In genomic region chr3:16513141-16514020, GRCh38 we compare ENCODE assay signal across 8 cellular contexts. TPM values are rescaled to one million over a fixed set of nuclear protein-coding genes. Genes with fewer than 3 reads are reported as not detected.
DNase-seq lines count a peak whose midpoint lies in the region; ATAC-seq and TF ChIP-seq lines count a peak whose summit lies in the region.

TSS of gene RFTN1 (minus strand) at chr3:16513699. CDS start at chr3:16493869, 19,830 bp downstream.

- intact Hi-C loops in HCT116 (cut with micrococcal nuclease): no loop called here
- intact Hi-C loops in left ventricle myocardium inferior (cut with micrococcal nuclease): loop anchor here (10.0 kb wide), 1 partner anchor 139 kb away; no protein-coding TSS in a partner anchor
- intact Hi-C loops in psoas muscle (cut with DNase I): loop anchor here in 1 of 2 donors (2.0 to 5.0 kb wide), 2 partner anchors 116 to 225 kb away; no protein-coding TSS in a partner anchor

- H3K27ac Mint-ChIP-seq in activated naive CD8-positive, alpha-beta T cell treated with anti-CD3 and anti-CD28 coated beads, Interleukin-2, amount 10 ng/mL, durations not matched to agents 7 days and 5 days: peak within 1 kb of the TSS; percentile 87

- peak within 1 kb of the TSS; percentile 95 for H3K4me2 ChIP-seq in HCT116 (ENCODE audit: low read length)

- CTCF ChIA-PET in HCT116 (lab: Charles Lee): no interaction called here

- peak within 1 kb of the TSS; percentile 26; the same call in 1 of the 2 replicates for H3K27ac ChIP-seq in HCT116 (ENCODE audit: low read depth, low read length)
- peak within 1 kb of the TSS; percentile 91 for H3K27ac ChIP-seq in left ventricle myocardium inferior (replicated peaks)
- H3K27ac ChIP-seq in psoas muscle: peak within 1 kb of the TSS; percentile 76

- RAD21 ChIA-PET in HCT116 (lab: Charles Lee; ENCODE audit: low non-redundant PET in 1 of 2, low total read pairs in 2 of 2, uncharacterized antibody in 2 of 2, unreplicated experiment in 2 of 2): no interaction called here

- no peaks in the 10 kb centered on the region for H3K9me3 Mint-ChIP-seq in activated naive CD8-positive, alpha-beta T cell treated with anti-CD3 and anti-CD28 coated beads, Interleukin-2, amount 10 ng/mL, durations not matched to agents 7 days and 5 days

- H3K27me3 ChIP-seq in HCT116 (ENCODE audit: insufficient read depth, low read length) (0 out of 2 replicates have a peak, but pooled peaks cover 11% of the 10 kb centered on the region), left ventricle myocardium inferior (ENCODE audit: low read depth) (no peaks in the 10 kb centered on the region), psoas muscle (ENCODE audit: insufficient read depth in 3 of 3, low read length in 2 of 3) (no peaks in the 10 kb centered on the region)

- 2 to 4% (median 2%) methylated on average over 71 to 92 of the region's 92 CpGs for WGBS in psoas muscle, 3 donors

- ATAC-seq in HCT116: peak; percentile 77
- ATAC-seq in activated naive CD8-positive, alpha-beta T cell treated with anti-CD3 and anti-CD28 coated beads, Interleukin-2, amount 10 ng/mL, durations not matched to agents 7 days and 5 days (ENCODE audit: low read depth): peak; percentile 28
- ATAC-seq in psoas muscle: peak; percentile 27 to 51 (median 31)

- no peaks in the 10 kb centered on the region for H3K36me3 ChIP-seq in HCT116 (ENCODE audit: control insufficient read depth in 1 of 2, insufficient read depth in 2 of 2, low read length in 2 of 2)
- no peaks in the 10 kb centered on the region for H3K36me3 ChIP-seq in left ventricle myocardium inferior
- no peaks in the 10 kb centered on the region for H3K36me3 ChIP-seq in psoas muscle (ENCODE audit: insufficient read depth in 1 of 2, low read depth in 1 of 2)

- TF ChIP-seq CTCF in HCT116 (IDR thresholded peaks at IDR 0.05 in 2 of 3, conservative IDR thresholded peaks at IDR 0.05 in 1 of 3; ENCODE audit: borderline replicate concordance in 1 of 3, insufficient read depth in 1 of 3, low read depth in 2 of 3, low read length in 2 of 3): 0 out of 6 replicates have a peak, but pooled peaks of 1 of the 3 experiments have one; percentile 2
- no peak for TF ChIP-seq CTCF in left ventricle myocardium inferior (IDR thresholded peaks at IDR 0.05; ENCODE audit: borderline replicate concordance)
- TF ChIP-seq CTCF in psoas muscle (IDR thresholded peaks at IDR 0.05): no peak

- no peak for TF ChIP-seq RAD21 in HCT116 (IDR thresholded peaks at IDR 0.05; ENCODE audit: low read depth)

- H3K4me1 ChIP-seq in HCT116 (ENCODE audit: control insufficient read depth in 1 of 2, insufficient read depth in 2 of 2, low read length in 2 of 2) (peaks cover 0 to 12% of the 10 kb centered on the region in 2 experiments; a peak in 2 of 4 replicates), left ventricle myocardium inferior (peaks cover 96% of the 10 kb centered on the region), psoas muscle (peaks cover 46% of the 10 kb centered on the region)

- H2AFZ ChIP-seq in HCT116 (ENCODE audit: low read depth, low read length, poor library complexity, severe bottlenecking): peak within 1 kb of the TSS; percentile 94

- DNase-seq in AG20443 (ENCODE audit: low spot score) (peak; percentile 87), HCT116 (ENCODE audit: low read depth, low spot score) (no peak), T follicular helper cell (ENCODE audit: low read depth) (peak; percentile 25), left ventricle myocardium inferior (peak; percentile 64), psoas muscle (peak; percentile 56 to 74), NCI-H1694 (lab: John Stamatoyannopoulos, UW) (no peak), inferior parietal cortex (ENCODE audit: extremely low spot score) (no peak)
- peak; percentile 73 for DNase-seq in activated naive CD8-positive, alpha-beta T cell treated with anti-CD3 and anti-CD28 coated beads, Interleukin-2, amount 10 ng/mL, durations not matched to agents 7 days and 5 days

- no peaks in the 10 kb centered on the region for H4K20me1 ChIP-seq in HCT116 (ENCODE audit: insufficient read depth)

- BruUV-seq in HCT116 (replicated peaks; lab: Mats Ljungman, UMichigan): no TSS peak

- peaks cover 60% of the 10 kb centered on the region for H3K4me1 Mint-ChIP-seq in activated naive CD8-positive, alpha-beta T cell treated with anti-CD3 and anti-CD28 coated beads, Interleukin-2, amount 10 ng/mL, durations not matched to agents 7 days and 5 days

- H3K36me3 Mint-ChIP-seq in activated naive CD8-positive, alpha-beta T cell treated with anti-CD3 and anti-CD28 coated beads, Interleukin-2, amount 10 ng/mL, durations not matched to agents 7 days and 5 days: peaks cover 7% of the 10 kb centered on the region

- H3K4me3 ChIP-seq in HCT116 (replicated peaks in 1 of 2; ENCODE audit: low read depth in 1 of 2, low read length in 2 of 2) (peak within 1 kb of the TSS; percentile 56 to 72), left ventricle myocardium inferior (peak within 1 kb of the TSS; percentile 82), psoas muscle (peak within 1 kb of the TSS; percentile 69)

- no peak for TF ChIP-seq POLR2A in HCT116 (IDR thresholded peaks at IDR 0.05; ENCODE audit: borderline replicate concordance, extremely low read depth, insufficient read depth, insufficient read length)

- peak within 1 kb of the TSS; percentile 62 for H3K9ac ChIP-seq in HCT116 (ENCODE audit: low read length)

- H3K4me3 Mint-ChIP-seq in activated naive CD8-positive, alpha-beta T cell treated with anti-CD3 and anti-CD28 coated beads, Interleukin-2, amount 10 ng/mL, durations not matched to agents 7 days and 5 days: peak within 1 kb of the TSS; percentile 84

- H3K27me3 Mint-ChIP-seq in activated naive CD8-positive, alpha-beta T cell treated with anti-CD3 and anti-CD28 coated beads, Interleukin-2, amount 10 ng/mL, durations not matched to agents 7 days and 5 days: no peaks in the 10 kb centered on the region

- POLR2A ChIA-PET in HCT116 (lab: Charles Lee): no interaction called here
- POLR2A ChIA-PET in activated naive CD8-positive, alpha-beta T cell treated with anti-CD3 and anti-CD28 coated beads, Interleukin-2, amount 10 ng/mL, durations not matched to agents 7 days and 5 days (lab: Charles Lee): interaction anchor here (0.5 to 3.1 kb wide), 10 partner anchors 9 to 385 kb away, joined by 3 to 17 read pairs (median 9); partner anchors contain the start of genes DPH3 and OXNAD1

- H3K9me3 ChIP-seq in HCT116 (ENCODE audit: control insufficient read depth in 1 of 2, insufficient read depth in 1 of 2, low read depth in 1 of 2, low read length in 2 of 2) (no peaks in the 10 kb centered on the region), left ventricle myocardium inferior (replicated peaks) (no peaks in the 10 kb centered on the region), psoas muscle (no peaks in the 10 kb centered on the region)

- H3K9me2 ChIP-seq in HCT116 (ENCODE audit: insufficient read depth): no peaks in the 10 kb centered on the region

- no peaks in the 10 kb centered on the region for H3K79me2 ChIP-seq in HCT116 (ENCODE audit: insufficient read depth, low read length)

TF ChIP-seq in HCT116, 20 proteins besides CTCF, POLR2A, EP300 and RAD21:
- TF ChIP-seq FOSL1 (IDR thresholded peaks at IDR 0.05; ENCODE audit: low read depth): no peak
- TF ChIP-seq SRF (IDR thresholded peaks at IDR 0.05; ENCODE audit: low read depth): no peak
- TF ChIP-seq POLR2AphosphoS5 (IDR thresholded peaks at IDR 0.05; ENCODE audit: low read depth, low read length): peak; percentile 36; the same call in 1 of the 2 replicates
- TF ChIP-seq EZH2phosphoT487 (IDR thresholded peaks at IDR 0.05; ENCODE audit: borderline replicate concordance): no peak
- peak; percentile 58; the same call in 1 of the 2 replicates for TF ChIP-seq EGR1 (IDR thresholded peaks at IDR 0.05; ENCODE audit: low read depth)
- peak; percentile 49; the same call in 1 of the 2 replicates for TF ChIP-seq MAX (IDR thresholded peaks at IDR 0.05)
- no peak for TF ChIP-seq YY1 (IDR thresholded peaks at IDR 0.05; ENCODE audit: extremely low read depth, insufficient replicate concordance, low read depth, low read length)
- no peak for TF ChIP-seq ZBTB33 (IDR thresholded peaks at IDR 0.05; ENCODE audit: extremely low read depth, insufficient replicate concordance, low read length)
- no peak for TF ChIP-seq ZFX (IDR thresholded peaks at IDR 0.05)
- no peak for TF ChIP-seq ELF1 (IDR thresholded peaks at IDR 0.05; ENCODE audit: borderline replicate concordance, low read depth)

RNA-seq across cellular contexts. Expression of gene RFTN1, which starts in this region (rescaled TPM):
- 3.9 TPM for total RNA-seq in HCT116 (2021; ENCODE audit: unreplicated experiment)
- polyA plus RNA-seq in HCT116 (2012): 4.1 and 5.4 TPM in 2 replicates
- total RNA-seq in activated naive CD8-positive, alpha-beta T cell treated with anti-CD3 and anti-CD28 coated beads, Interleukin-2, amount 10 ng/mL, durations not matched to agents 7 days and 5 days: 10 to 100 TPM; 64.4 to 66.7 TPM
- 22.9 TPM for total RNA-seq in left ventricle myocardium inferior
- 10 to 100 TPM; 11.5 to 21.8 (median 16.8) TPM for total RNA-seq in psoas muscle
- 10 to 100 TPM in 2 of 3 donors, 1 to 10 TPM in 1; 9.1 to 33.1 (median 14.9) TPM for polyA plus RNA-seq in psoas muscle

Comparison
In these comparisons a context has a peak if more than half of its experiments do, and no peak if none do; other contexts are left out.
1. DNase-seq: peak in AG20443 (single experiment), T follicular helper cell (single experiment), activated naive CD8-positive, alpha-beta T cell treated with anti-CD3 and anti-CD28 coated beads, Interleukin-2, amount 10 ng/mL, durations not matched to agents 7 days and 5 days (single experiment), left ventricle myocardium inferior (single experiment) and psoas muscle (2 of 2); none in HCT116 (single experiment), NCI-H1694 (single experiment) and inferior parietal cortex (single experiment).
2. H3K27ac ChIP-seq: peak in every context shown above with its lines; median percentile 91 in left ventricle myocardium inferior; 76 in psoas muscle; 26 in HCT116.
3. Peak in every context shown above with its lines, with median percentiles within 50 percentile points of each other: ATAC-seq and H3K4me3 ChIP-seq.